8 cellular contexts compared by ENCODE assay signal in the genomic region with DNA sequence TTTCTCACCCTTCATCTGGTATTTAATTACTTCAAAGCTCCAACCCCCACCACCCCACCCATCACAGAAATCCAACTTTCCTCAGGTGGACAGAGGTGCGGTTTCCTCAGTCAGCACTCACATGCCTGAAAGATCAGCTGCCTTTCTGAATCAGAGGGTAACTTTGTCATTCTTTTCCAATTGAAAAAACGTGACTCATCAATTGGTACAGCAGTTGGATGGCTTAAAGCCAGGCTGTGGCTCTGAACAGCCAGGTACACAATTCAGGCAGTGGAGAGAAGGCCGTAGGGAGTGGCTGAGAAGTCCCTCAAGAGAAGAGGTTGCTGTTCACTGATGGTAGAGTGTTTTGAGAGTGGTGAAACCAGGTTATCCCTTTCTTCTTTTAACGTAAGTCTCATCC.
A peak's percentile ranks its signal among the peaks of the same experiment; 100 is the strongest.
DNase-seq lines count a peak whose midpoint lies in the region; ATAC-seq and TF ChIP-seq lines count a peak whose summit lies in the region.
"Not testable (repeated sequence)": the region's sequence is repeated elsewhere in the genome, so short reads cannot be mapped to it uniquely, and the experiment has no call there.

No MANE protein-coding gene starts in this region.

- peak overlapping the region; percentile 79 for H3K27ac Mint-ChIP-seq in activated CD8-positive, alpha-beta memory T cell treated with anti-CD3 and anti-CD28 coated beads, Interleukin-2, amount 10 ng/mL, durations not matched to agents 7 days and 5 days
- peak overlapping the region; percentile 72 for H3K27ac Mint-ChIP-seq in dendritic cell treated with granulocyte-macrophage colony-stimulating factor and Interleukin-4, amounts not matched to agents 40 ng/mL and 50 ng/mL, for 4 days

- intact Hi-C loops in dendritic cell treated with granulocyte-macrophage colony-stimulating factor and Interleukin-4, amounts not matched to agents 40 ng/mL and 50 ng/mL, for 4 days (cut with micrococcal nuclease): not testable (repeated sequence)
- intact Hi-C loops in transverse colon (cut with DNase I; ENCODE audit: low total_unique reads): loop anchor here (10.0 kb wide), 1 partner anchor 285 kb away; no protein-coding TSS in a partner anchor

- H2BK5ac ChIP-seq in mesenchymal stem cell (ENCODE audit: low read depth, low read length, poor library complexity, severe bottlenecking): not testable (repeated sequence)

- not testable (repeated sequence) for H4K8ac ChIP-seq in mesenchymal stem cell (ENCODE audit: low read length)

- CTCF ChIA-PET in activated CD8-positive, alpha-beta memory T cell treated with anti-CD3 and anti-CD28 coated beads, Interleukin-2, amount 10 ng/mL, durations not matched to agents 7 days and 5 days (lab: Charles Lee): not testable (repeated sequence)

- H3K9me3 Mint-ChIP-seq in activated CD8-positive, alpha-beta memory T cell treated with anti-CD3 and anti-CD28 coated beads, Interleukin-2, amount 10 ng/mL, durations not matched to agents 7 days and 5 days (ENCODE audit: low read depth); dendritic cell treated with granulocyte-macrophage colony-stimulating factor and Interleukin-4, amounts not matched to agents 40 ng/mL and 50 ng/mL, for 4 days: not testable (repeated sequence)

- H3K36me3 ChIP-seq in mesenchymal stem cell (ENCODE audit: control insufficient read depth in 1 of 2, insufficient read depth in 2 of 2, low read depth in 1 of 2, low read length in 2 of 2); transverse colon: not testable (repeated sequence)

- not testable (repeated sequence) for H3K4me2 ChIP-seq in mesenchymal stem cell (ENCODE audit: low read length, poor library complexity, severe bottlenecking)

- not testable (repeated sequence) for H2AFZ ChIP-seq in mesenchymal stem cell (ENCODE audit: low read depth, low read length)

- not testable (repeated sequence) for H3K4me3 Mint-ChIP-seq in activated CD8-positive, alpha-beta memory T cell treated with anti-CD3 and anti-CD28 coated beads, Interleukin-2, amount 10 ng/mL, durations not matched to agents 7 days and 5 days; dendritic cell treated with granulocyte-macrophage colony-stimulating factor and Interleukin-4, amounts not matched to agents 40 ng/mL and 50 ng/mL, for 4 days

- TF ChIP-seq POLR2A in transverse colon (IDR thresholded peaks at IDR 0.05): not testable (repeated sequence)

- not testable (repeated sequence) for H3K23ac ChIP-seq in mesenchymal stem cell (ENCODE audit: low read length in 2 of 2)

- H3K27me3 ChIP-seq in mesenchymal stem cell (ENCODE audit: control insufficient read depth in 1 of 2, insufficient read depth in 1 of 2, low read length in 2 of 2); transverse colon: not testable (repeated sequence)

- H3K27me3 Mint-ChIP-seq in activated CD8-positive, alpha-beta memory T cell treated with anti-CD3 and anti-CD28 coated beads, Interleukin-2, amount 10 ng/mL, durations not matched to agents 7 days and 5 days; dendritic cell treated with granulocyte-macrophage colony-stimulating factor and Interleukin-4, amounts not matched to agents 40 ng/mL and 50 ng/mL, for 4 days: not testable (repeated sequence)

- TF ChIP-seq CTCF in transverse colon (IDR thresholded peaks at IDR 0.05): not testable (repeated sequence)

- not testable (repeated sequence) for ATAC-seq in activated CD8-positive, alpha-beta memory T cell treated with anti-CD3 and anti-CD28 coated beads, Interleukin-2, amount 10 ng/mL, durations not matched to agents 7 days and 5 days

- H4K91ac ChIP-seq in mesenchymal stem cell (ENCODE audit: low read length): not testable (repeated sequence)

- H3K18ac ChIP-seq in mesenchymal stem cell (ENCODE audit: low read depth in 1 of 2, low read length in 2 of 2): not testable (repeated sequence)

- H2AK5ac ChIP-seq in mesenchymal stem cell (ENCODE audit: low read length, severe bottlenecking): not testable (repeated sequence)

- H3K14ac ChIP-seq in mesenchymal stem cell (ENCODE audit: low read length in 2 of 2): not testable (repeated sequence)

- 90% methylated on average over 3 of the region's 4 CpGs for WGBS in mesenchymal stem cell
- 45 to 47% methylated on average over 3 to 4 of the region's 4 CpGs for WGBS in transverse colon (ENCODE audit: low coverage in 1 of 2), 2 donors

- not testable (repeated sequence) for H3K4me3 ChIP-seq in mesenchymal stem cell (ENCODE audit: insufficient read depth in 1 of 2, low read depth in 1 of 2, low read length in 2 of 2); transverse colon

- not testable (repeated sequence) for H3K27ac ChIP-seq in mesenchymal stem cell (ENCODE audit: low read length, poor library complexity, severe bottlenecking)
- H3K27ac ChIP-seq in transverse colon: peak overlapping the region in 1 of 4 donors; percentile 1

- H3K4ac ChIP-seq in mesenchymal stem cell (ENCODE audit: low read depth in 1 of 2, low read length in 2 of 2): not testable (repeated sequence)

- peaks cover 44% of the 10 kb centered on the region for H3K4me1 Mint-ChIP-seq in activated CD8-positive, alpha-beta memory T cell treated with anti-CD3 and anti-CD28 coated beads, Interleukin-2, amount 10 ng/mL, durations not matched to agents 7 days and 5 days
- H3K4me1 Mint-ChIP-seq in dendritic cell treated with granulocyte-macrophage colony-stimulating factor and Interleukin-4, amounts not matched to agents 40 ng/mL and 50 ng/mL, for 4 days (ENCODE audit: low read depth): peaks cover 63% of the 10 kb centered on the region

- H3K4me1 ChIP-seq in mesenchymal stem cell (ENCODE audit: control insufficient read depth, insufficient read depth, low read depth, low read length): peaks cover 11% of the 10 kb centered on the region
- peaks cover 0 to 28% (median 11%) of the 10 kb centered on the region in 4 donors for H3K4me1 ChIP-seq in transverse colon

- not testable (repeated sequence) for H2BK120ac ChIP-seq in mesenchymal stem cell (ENCODE audit: low read depth, low read length)

- in situ Hi-C loops in transverse colon (cut with MboI; ENCODE audit: low pct_ligation_motif_present in 1 of 4, low pct_unique_long_range_greater_than_20kb in 1 of 4, low sequenced_read_pairs in 3 of 4): not testable (repeated sequence)

- H2BK12ac ChIP-seq in mesenchymal stem cell (ENCODE audit: low read length in 2 of 2): not testable (repeated sequence)

- H3K9me3 ChIP-seq in mesenchymal stem cell (ENCODE audit: control insufficient read depth, low read length); transverse colon: not testable (repeated sequence)

- TF ChIP-seq EP300 in transverse colon (IDR thresholded peaks at IDR 0.05; ENCODE audit: low read depth): not testable (repeated sequence)

- H2BK15ac ChIP-seq in mesenchymal stem cell (ENCODE audit: low read depth, poor library complexity, severe bottlenecking): not testable (repeated sequence)

- H3K9ac ChIP-seq in mesenchymal stem cell (ENCODE audit: low read length): peak overlapping the region; percentile 66

- peak; percentile 27 for DNase-seq in DMS 273 (lab: John Stamatoyannopoulos, UW; ENCODE audit: unreplicated experiment)
- DNase-seq in HS-5 (ENCODE audit: low read depth): peak; percentile 64
- DNase-seq in NCI-H69 (lab: John Stamatoyannopoulos, UW): peak; percentile 51
- DNase-seq in activated CD8-positive, alpha-beta memory T cell treated with anti-CD3 and anti-CD28 coated beads, Interleukin-2, amount 10 ng/mL, durations not matched to agents 7 days and 5 days: not testable (repeated sequence)
- DNase-seq in glomerular endothelial cell (ENCODE audit: extremely low read depth, low read depth, low spot score): peak; percentile 7
- DNase-seq in mesenchymal stem cell: peak; percentile 8
- DNase-seq in transverse colon: peak; percentile 33

- peaks cover 24% of the 10 kb centered on the region for H3K36me3 Mint-ChIP-seq in activated CD8-positive, alpha-beta memory T cell treated with anti-CD3 and anti-CD28 coated beads, Interleukin-2, amount 10 ng/mL, durations not matched to agents 7 days and 5 days
- peaks cover 19% of the 10 kb centered on the region for H3K36me3 Mint-ChIP-seq in dendritic cell treated with granulocyte-macrophage colony-stimulating factor and Interleukin-4, amounts not matched to agents 40 ng/mL and 50 ng/mL, for 4 days (ENCODE audit: low read depth)

- peaks cover 23% of the 10 kb centered on the region for H3K79me1 ChIP-seq in mesenchymal stem cell (replicated peaks; ENCODE audit: low read length, poor library complexity, severe bottlenecking)
